8 cellular contexts compared by ENCODE assay signal in genomic region chr4:88159137-88159725, GRCh38. TPM values are rescaled to one million over a fixed set of nuclear protein-coding genes. Genes with fewer than 3 reads are reported as not detected.
DNase-seq lines count a peak whose midpoint lies in the region; ATAC-seq lines count a peak whose summit lies in the region.

No MANE protein-coding gene starts in this region.

- peak; percentile 31 for ATAC-seq in HG03095 (IDR thresholded peaks at IDR 0.05; ENCODE audit: unreplicated experiment)

- peak overlapping the region; percentile 78 for H3K4me3 Mint-ChIP-seq in T-helper 2 cell treated with Interferon-gamma antibody and Interleukin-4, amounts not matched to agents 5 μg/mL and 100 μg/mL, for 36 hours
- peak overlapping the region; percentile 73 for H3K4me3 Mint-ChIP-seq in activated T-helper 2 cell treated with anti-CD3 and anti-CD28 coated beads, Interferon-gamma antibody, Interleukin-2, Interleukin-4, amounts not matched to agents 10 μg/mL and 5 μg/mL and 100 μg/mL, durations not matched to agents 14 hours and 24 hours and 36 hours (ENCODE audit: low read depth)

- H3K4me1 ChIP-seq in iPS DF 6.9 (ENCODE audit: control insufficient read depth, insufficient read depth, low read length) (peaks cover 3% of the 10 kb centered on the region; the same call in 1 of the 2 replicates), skeletal muscle tissue (ENCODE audit: control insufficient read depth in 3 of 3, insufficient read depth in 3 of 3, low read length in 3 of 3) (peaks cover 4 to 6% (median 5%) of the 10 kb centered on the region in 3 donors), Karpas-422 (ENCODE audit: low read length) (no peaks in the 10 kb centered on the region)

- H3K9me3 ChIP-seq in iPS DF 6.9 (ENCODE audit: control insufficient read depth, insufficient read depth, low read length) (no peaks in the 10 kb centered on the region), skeletal muscle tissue (ENCODE audit: control insufficient read depth in 3 of 3, low read length in 3 of 3) (no peaks in the 10 kb centered on the region), Karpas-422 (ENCODE audit: low read length) (no peaks in the 10 kb centered on the region)

- H2AFZ ChIP-seq in Karpas-422 (ENCODE audit: low read length): no peak overlapping the region

- H3K79me2 ChIP-seq in Karpas-422 (ENCODE audit: low read length): no peaks in the 10 kb centered on the region

- DNase-seq in T-helper 2 cell treated with Interferon-gamma antibody and Interleukin-4, amounts not matched to agents 5 μg/mL and 100 μg/mL, for 36 hours (ENCODE audit: low spot score): no peak
- DNase-seq in T-helper 2 cell: no peak
- no peak for DNase-seq in activated T-helper 2 cell treated with anti-CD3 and anti-CD28 coated beads, Interferon-gamma antibody, Interleukin-2, Interleukin-4, amounts not matched to agents 10 μg/mL and 5 μg/mL and 100 μg/mL, durations not matched to agents 14 hours and 24 hours and 36 hours (ENCODE audit: low spot score)
- DNase-seq in iPS DF 6.9 (ENCODE audit: low read depth, low spot score): no peak
- DNase-seq in stimulated activated CD4-positive, alpha-beta T cell treated with anti-CD3 and anti-CD28 coated beads, Interleukin-2, amount 100 ng/mL, for 48 hours: no peak
- no peak for DNase-seq in Karpas-422

- intact Hi-C loops in activated T-helper 2 cell treated with anti-CD3 and anti-CD28 coated beads, Interferon-gamma antibody, Interleukin-2, Interleukin-4, amounts not matched to agents 10 μg/mL and 5 μg/mL and 100 μg/mL, durations not matched to agents 14 hours and 24 hours and 36 hours (cut with micrococcal nuclease): loop anchor here (2.0 to 5.0 kb wide), 2 partner anchors 124 to 127 kb away; no protein-coding TSS in a partner anchor

- no peak overlapping the region for H3K27ac ChIP-seq in iPS DF 6.9 (ENCODE audit: low read length)
- H3K27ac ChIP-seq in skeletal muscle tissue (ENCODE audit: low read depth, low read length): no peak overlapping the region
- no peak overlapping the region for H3K27ac ChIP-seq in Karpas-422 (ENCODE audit: low read length)

- no peak overlapping the region for H3K27ac Mint-ChIP-seq in T-helper 2 cell treated with Interferon-gamma antibody and Interleukin-4, amounts not matched to agents 5 μg/mL and 100 μg/mL, for 36 hours
- H3K27ac Mint-ChIP-seq in activated T-helper 2 cell treated with anti-CD3 and anti-CD28 coated beads, Interferon-gamma antibody, Interleukin-2, Interleukin-4, amounts not matched to agents 10 μg/mL and 5 μg/mL and 100 μg/mL, durations not matched to agents 14 hours and 24 hours and 36 hours: no peak overlapping the region

- no peaks in the 10 kb centered on the region for H4K20me1 ChIP-seq in Karpas-422 (ENCODE audit: insufficient read depth, low read depth, low read length)

- no peaks in the 10 kb centered on the region for H3K9me2 ChIP-seq in Karpas-422 (replicated peaks; ENCODE audit: insufficient read depth, low read length)

- no peaks in the 10 kb centered on the region for H3K27me3 ChIP-seq in iPS DF 6.9 (ENCODE audit: control insufficient read depth, insufficient read depth, low read length)
- peaks cover 0 to 5% (median 3%) of the 10 kb centered on the region in 3 donors for H3K27me3 ChIP-seq in skeletal muscle tissue (ENCODE audit: control insufficient read depth in 3 of 3, insufficient read depth in 3 of 3, low read length in 3 of 3)
- no peaks in the 10 kb centered on the region for H3K27me3 ChIP-seq in Karpas-422 (ENCODE audit: low read length)

- H3K9ac ChIP-seq in skeletal muscle tissue (ENCODE audit: low read depth in 1 of 3, low read length in 3 of 3) (peak overlapping the region; percentile 50 to 79 (median 68)), Karpas-422 (ENCODE audit: low read length) (no peak overlapping the region)

- H3K27me3 Mint-ChIP-seq in T-helper 2 cell treated with Interferon-gamma antibody and Interleukin-4, amounts not matched to agents 5 μg/mL and 100 μg/mL, for 36 hours (ENCODE audit: low read depth): peaks cover 20% of the 10 kb centered on the region
- peaks cover 13% of the 10 kb centered on the region for H3K27me3 Mint-ChIP-seq in activated T-helper 2 cell treated with anti-CD3 and anti-CD28 coated beads, Interferon-gamma antibody, Interleukin-2, Interleukin-4, amounts not matched to agents 10 μg/mL and 5 μg/mL and 100 μg/mL, durations not matched to agents 14 hours and 24 hours and 36 hours (ENCODE audit: low read depth)

- peaks cover 12% of the 10 kb centered on the region for H3K4me1 Mint-ChIP-seq in T-helper 2 cell treated with Interferon-gamma antibody and Interleukin-4, amounts not matched to agents 5 μg/mL and 100 μg/mL, for 36 hours (ENCODE audit: low read depth)
- H3K4me1 Mint-ChIP-seq in activated T-helper 2 cell treated with anti-CD3 and anti-CD28 coated beads, Interferon-gamma antibody, Interleukin-2, Interleukin-4, amounts not matched to agents 10 μg/mL and 5 μg/mL and 100 μg/mL, durations not matched to agents 14 hours and 24 hours and 36 hours (ENCODE audit: low read depth): peaks cover 14% of the 10 kb centered on the region

- H3K36me3 ChIP-seq in iPS DF 6.9 (ENCODE audit: control insufficient read depth, insufficient read depth, low read length) (no peaks in the 10 kb centered on the region), skeletal muscle tissue (ENCODE audit: control insufficient read depth in 3 of 3, insufficient read depth in 3 of 3, low read length in 3 of 3) (no peaks in the 10 kb centered on the region), Karpas-422 (ENCODE audit: insufficient read depth, low read length) (no peaks in the 10 kb centered on the region)

- WGBS in iPS DF 6.9 (ENCODE audit: insufficient coverage, insufficient read length): no CpG with 5 or more reads among the region's 19 CpGs

- H3K9me3 Mint-ChIP-seq in T-helper 2 cell treated with Interferon-gamma antibody and Interleukin-4, amounts not matched to agents 5 μg/mL and 100 μg/mL, for 36 hours: peaks cover under 1% of the 10 kb centered on the region
- H3K9me3 Mint-ChIP-seq in activated T-helper 2 cell treated with anti-CD3 and anti-CD28 coated beads, Interferon-gamma antibody, Interleukin-2, Interleukin-4, amounts not matched to agents 10 μg/mL and 5 μg/mL and 100 μg/mL, durations not matched to agents 14 hours and 24 hours and 36 hours: peaks cover 5% of the 10 kb centered on the region

- H3K36me3 Mint-ChIP-seq in T-helper 2 cell treated with Interferon-gamma antibody and Interleukin-4, amounts not matched to agents 5 μg/mL and 100 μg/mL, for 36 hours (ENCODE audit: low read depth): peaks cover 4% of the 10 kb centered on the region
- H3K36me3 Mint-ChIP-seq in activated T-helper 2 cell treated with anti-CD3 and anti-CD28 coated beads, Interferon-gamma antibody, Interleukin-2, Interleukin-4, amounts not matched to agents 10 μg/mL and 5 μg/mL and 100 μg/mL, durations not matched to agents 14 hours and 24 hours and 36 hours (ENCODE audit: low read depth): no peaks in the 10 kb centered on the region

- H3K4me3 ChIP-seq in iPS DF 6.9 (ENCODE audit: low read length) (peak overlapping the region; percentile 55; the same call in 1 of the 2 replicates), skeletal muscle tissue (ENCODE audit: low read length in 3 of 3) (peak overlapping the region; percentile 60 to 81 (median 76)), Karpas-422 (ENCODE audit: low read length) (no peak overlapping the region)

- no peak overlapping the region for H3K4me2 ChIP-seq in Karpas-422 (ENCODE audit: low read depth, low read length, poor library complexity, severe bottlenecking)

RNA-seq across cellular contexts. Expression of gene ABCG2, which starts 0.8 kb away (rescaled TPM):
- total RNA-seq in activated T-helper 2 cell treated with anti-CD3 and anti-CD28 coated beads, Interferon-gamma antibody, Interleukin-2, Interleukin-4, amounts not matched to agents 10 μg/mL and 5 μg/mL and 100 μg/mL, durations not matched to agents 14 hours and 24 hours and 36 hours: 0.48 and 0.89 TPM in 2 replicates
- 7.8 TPM for total RNA-seq in skeletal muscle tissue
- total RNA-seq in Karpas-422 (2014; rRNA removed; shearing (Covaris generic); ENCODE audit: low replicate concordance): not detected in 2 replicates
